Comparison of ENCODE assay signal across 25 cellular contexts in genomic region chr5:125496393-125496792, GRCh38.
DNase-seq lines count a peak whose midpoint lies in the region; ATAC-seq, FAIRE-seq and TF ChIP-seq lines count a peak whose summit lies in the region.
"Had no signal": no experiment of that assay in that cellular context is flagged by ENCODE, and none has a peak within 500 bp of the region (broad histone marks: within the 10 kb centered on the region; RNA-seq: fewer than 3 reads in every experiment).

No MANE protein-coding gene starts in this region.

- H3K4me1 ChIP-seq in H1 (replicated peaks in 1 of 4; ENCODE audit: control insufficient read depth in 3 of 4, insufficient read depth in 4 of 4, low read length in 3 of 4): peaks cover 0 to 12% (median 4%) of the 10 kb centered on the region in 4 experiments; a peak in 3 of 7 replicates
- peaks cover 5 to 9% of the 10 kb centered on the region in 2 donors for H3K4me1 ChIP-seq in neuronal stem cell (ENCODE audit: control insufficient read depth in 2 of 2, insufficient read depth in 1 of 2, low read depth in 1 of 2, low read length in 2 of 2)

- no peak overlapping the region for H3K4ac ChIP-seq in H1 (replicated peaks; ENCODE audit: insufficient read length, low read depth, low read length)
- no peak overlapping the region for H3K4ac ChIP-seq in neuronal stem cell (ENCODE audit: low read length)

- no peak for TF ChIP-seq CTCF in H1 (IDR thresholded peaks at IDR 0.05; ENCODE audit: control extremely low read depth in 1 of 3, insufficient read depth in 1 of 3, low read depth in 1 of 3, low read length in 3 of 3)

- H3K18ac ChIP-seq in H1 (ENCODE audit: extremely low read depth, low read length) (no peak overlapping the region), neuronal stem cell (ENCODE audit: low read length) (peak overlapping the region; percentile 65)

- no peaks in the 10 kb centered on the region for H3K79me2 ChIP-seq in H1 (ENCODE audit: control insufficient read depth in 1 of 2, insufficient read depth in 2 of 2, low read length in 2 of 2)

- H3K23ac ChIP-seq in H1 (ENCODE audit: insufficient read length): no peak overlapping the region
- no peak overlapping the region for H3K23ac ChIP-seq in neuronal stem cell (ENCODE audit: low read depth, low read length, poor library complexity)

- peak overlapping the region; percentile 73 for H3K27ac ChIP-seq in angular gyrus (ENCODE audit: low read depth, low read length)
- no peak overlapping the region for H3K27ac ChIP-seq in H1 (ENCODE audit: low read depth, low read length)
- H3K27ac ChIP-seq in neuronal stem cell (replicated peaks; ENCODE audit: low read length): peak overlapping the region; percentile 6
- H3K27ac ChIP-seq: GM23248 had no signal

- H3K9ac ChIP-seq in H1 (replicated peaks in 1 of 4; ENCODE audit: extremely low read depth in 1 of 4, low read depth in 3 of 4, low read length in 3 of 4) (no peak overlapping the region), neuronal stem cell (ENCODE audit: low read depth, low read length, poor library complexity) (no peak overlapping the region)
- H3K9ac ChIP-seq: GM23248 had no signal

- H2AFZ ChIP-seq in H1 (ENCODE audit: low read length) (no peak overlapping the region), neuronal stem cell (ENCODE audit: low read length) (no peak overlapping the region)
- H2AFZ ChIP-seq: GM23248 had no signal

- no peak overlapping the region for H4K5ac ChIP-seq in H1 (ENCODE audit: insufficient read length, low read depth, low read length)

- H4K8ac ChIP-seq in H1 (ENCODE audit: extremely low read depth, insufficient read depth, low read length) (no peak overlapping the region), neuronal stem cell (ENCODE audit: low read depth, low read length) (no peak overlapping the region)

- H3K4me2 ChIP-seq in H1 (ENCODE audit: insufficient read depth in 1 of 2, low read depth in 2 of 2, low read length in 2 of 2): no peak overlapping the region
- no peak overlapping the region for H3K4me2 ChIP-seq in neuronal stem cell (ENCODE audit: insufficient read depth, low read length, poor library complexity, severe bottlenecking)

- DNase-seq in H1 (ENCODE audit: low read depth in 1 of 2, low spot score in 2 of 2) (no peak), neuronal stem cell (ENCODE audit: low spot score) (no peak), HUDEP-2 (lab: John Stamatoyannopoulos, UW; ENCODE audit: unreplicated experiment in 76 of 76) (no peak), HCEC 1CT (no peak), occipital lobe (lab: John Stamatoyannopoulos, UW) (no peak)
- DNase-seq: ACHN; BE2C; C1 segment of cervical spinal cord; CD4-positive, CD25-positive, alpha-beta regulatory T cell; CD8-positive, alpha-beta memory T cell; COR-L47; DMS 273 treated with DMSO at 0.1 percent for 48 hours; DMS53; DND-41; EL; GM23248; H7; KBM-7 had no signal

- H2BK120ac ChIP-seq in H1 (replicated peaks; ENCODE audit: low read depth, low read length) (no peak overlapping the region), neuronal stem cell (ENCODE audit: low read depth, low read length) (no peak overlapping the region)

- TF ChIP-seq RAD21 in H1 (IDR thresholded peaks at IDR 0.05 in 1 of 2, conservative IDR thresholded peaks at IDR 0.05 in 1 of 2; ENCODE audit: low read depth in 2 of 2, low read length in 2 of 2): no peak

- no peak for TF ChIP-seq EP300 in H1 (IDR thresholded peaks at IDR 0.05; ENCODE audit: borderline replicate concordance in 1 of 2, low read depth in 2 of 2, low read length in 2 of 2)

- H3K9me3 ChIP-seq in H1 (ENCODE audit: insufficient read depth in 2 of 2, low read depth in 1 of 2, low read length in 1 of 2) (peaks cover 3 to 9% of the 10 kb centered on the region in 2 experiments; a peak in 3 of 4 replicates), neuronal stem cell (replicated peaks in 1 of 2; ENCODE audit: control insufficient read depth in 2 of 2, insufficient read depth in 1 of 2, low read depth in 1 of 2, low read length in 2 of 2) (peaks cover 3 to 12% of the 10 kb centered on the region in 2 donors)
- H3K9me3 ChIP-seq: BE2C had no signal

- H2BK12ac ChIP-seq in H1 (ENCODE audit: low read depth, low read length) (no peak overlapping the region), neuronal stem cell (ENCODE audit: low read length) (no peak overlapping the region)

- H3K36me3 ChIP-seq in H1 (ENCODE audit: control insufficient read depth in 2 of 4, insufficient read depth in 4 of 4, low read length in 3 of 4) (peaks cover 0 to 4% (median 0%) of the 10 kb centered on the region in 4 experiments; a peak in 2 of 8 replicates), neuronal stem cell (replicated peaks in 1 of 2; ENCODE audit: control insufficient read depth in 2 of 2, insufficient read depth in 2 of 2, low read length in 2 of 2) (no peaks in the 10 kb centered on the region)
- H3K36me3 ChIP-seq: BE2C had no signal

- H3K27me3 ChIP-seq in H1 (replicated peaks in 1 of 4; ENCODE audit: control insufficient read depth in 3 of 4, extremely low read depth in 1 of 4, insufficient read depth in 3 of 4, low read length in 3 of 4): no peaks in the 10 kb centered on the region
- H3K27me3 ChIP-seq in neuronal stem cell (ENCODE audit: control insufficient read depth in 3 of 3, insufficient read depth in 3 of 3, low read depth in 1 of 3, low read length in 3 of 3): no peaks in the 10 kb centered on the region
- H3K27me3 ChIP-seq: BE2C had no signal

- CTCF ChIA-PET in H1 (lab: Charles Lee; ENCODE audit: partially characterized antibody): no interaction called here

- H2BK15ac ChIP-seq in H1 (ENCODE audit: low read length) (no peak overlapping the region), neuronal stem cell (ENCODE audit: low read length) (no peak overlapping the region)

- no peak overlapping the region for H3K56ac ChIP-seq in H1 (replicated peaks; ENCODE audit: insufficient read length, low read depth, low read length)

- POLR2A ChIA-PET in H1 (lab: Charles Lee; ENCODE audit: partially characterized antibody): no interaction called here

- no peak overlapping the region for H3K14ac ChIP-seq in H1 (ENCODE audit: insufficient read length)
- H3K14ac ChIP-seq in neuronal stem cell (ENCODE audit: low read length): no peak overlapping the region

- no peak for TF ChIP-seq POLR2A in H1 (IDR thresholded peaks at IDR 0.05; ENCODE audit: control extremely low read depth in 1 of 2, low read depth in 2 of 2, low read length in 2 of 2)

- FAIRE-seq in H1 (lab: Jason Lieb, UNC): peak; percentile 48
- FAIRE-seq: A204.1, GM12878, GM18507, HepG2, HTR-8/SVneo had no signal

- ATAC-seq in GM18502 (IDR thresholded peaks at IDR 0.05; ENCODE audit: poor library complexity, unreplicated experiment): no peak
- ATAC-seq: GM12878, HepG2 had no signal

- H3K23me2 ChIP-seq in H1 (ENCODE audit: low read depth, low read length): no peaks in the 10 kb centered on the region

- H2BK5ac ChIP-seq in H1 (ENCODE audit: low read depth, low read length) (no peak overlapping the region), neuronal stem cell (ENCODE audit: low read length) (no peak overlapping the region)

- H3K4me3 ChIP-seq in H1 (ENCODE audit: extremely low read depth in 1 of 4, insufficient read depth in 2 of 4, low read depth in 3 of 4, low read length in 4 of 4) (no peak overlapping the region), neuronal stem cell (ENCODE audit: low read length in 2 of 2) (no peak overlapping the region)
- H3K4me3 ChIP-seq: GM12878, GM23248 had no signal

- H2AK5ac ChIP-seq in H1 (ENCODE audit: low read depth, low read length): no peak overlapping the region
- H2AK5ac ChIP-seq in neuronal stem cell (ENCODE audit: low read depth, low read length): no peak overlapping the region

- H2BK20ac ChIP-seq in H1 (ENCODE audit: low read length): no peak overlapping the region

- H4K91ac ChIP-seq in H1 (replicated peaks; ENCODE audit: insufficient read length, low read length) (no peak overlapping the region), neuronal stem cell (ENCODE audit: low read depth, low read length, poor library complexity) (no peak overlapping the region)

- H3K79me1 ChIP-seq in H1 (ENCODE audit: low read depth, low read length) (no peaks in the 10 kb centered on the region), neuronal stem cell (ENCODE audit: low read depth, low read length) (no peaks in the 10 kb centered on the region)

- H4K20me1 ChIP-seq in H1 (replicated peaks in 1 of 2; ENCODE audit: control insufficient read depth in 1 of 2, insufficient read depth in 2 of 2, low read length in 2 of 2): no peaks in the 10 kb centered on the region

TF ChIP-seq in H1, 55 proteins besides CTCF, POLR2A, EP300 and RAD21:
- TF ChIP-seq POU5F1 (IDR thresholded peaks at IDR 0.05; ENCODE audit: low read depth, low read length): no peak
- no peak for TF ChIP-seq SP2 (IDR thresholded peaks at IDR 0.05; ENCODE audit: low read length)
- no peak for TF ChIP-seq GTF2F1 (IDR thresholded peaks at IDR 0.05; ENCODE audit: borderline replicate concordance, low read depth, low read length)
- no peak for TF ChIP-seq SIX5 (IDR thresholded peaks at IDR 0.05; ENCODE audit: low read depth, low read length)
- no peak for TF ChIP-seq KDM5A (IDR thresholded peaks at IDR 0.05; ENCODE audit: low read length)
- no peak for TF ChIP-seq EGR1 (IDR thresholded peaks at IDR 0.05; ENCODE audit: borderline replicate concordance, low read depth, low read length)
- no peak for TF ChIP-seq CHD1 (IDR thresholded peaks at IDR 0.05; ENCODE audit: low read depth, low read length)
- TF ChIP-seq ASH2L (IDR thresholded peaks at IDR 0.05; ENCODE audit: low read length): no peak
- no peak for TF ChIP-seq HDAC6 (IDR thresholded peaks at IDR 0.05; ENCODE audit: low read depth, low read length)
- TF ChIP-seq TAF7 (optimal IDR thresholded peaks at IDR 0.05; ENCODE audit: borderline replicate concordance, low read depth, low read length): no peak
